1 cellular context compared by ENCODE assay signal in the genomic region with DNA sequence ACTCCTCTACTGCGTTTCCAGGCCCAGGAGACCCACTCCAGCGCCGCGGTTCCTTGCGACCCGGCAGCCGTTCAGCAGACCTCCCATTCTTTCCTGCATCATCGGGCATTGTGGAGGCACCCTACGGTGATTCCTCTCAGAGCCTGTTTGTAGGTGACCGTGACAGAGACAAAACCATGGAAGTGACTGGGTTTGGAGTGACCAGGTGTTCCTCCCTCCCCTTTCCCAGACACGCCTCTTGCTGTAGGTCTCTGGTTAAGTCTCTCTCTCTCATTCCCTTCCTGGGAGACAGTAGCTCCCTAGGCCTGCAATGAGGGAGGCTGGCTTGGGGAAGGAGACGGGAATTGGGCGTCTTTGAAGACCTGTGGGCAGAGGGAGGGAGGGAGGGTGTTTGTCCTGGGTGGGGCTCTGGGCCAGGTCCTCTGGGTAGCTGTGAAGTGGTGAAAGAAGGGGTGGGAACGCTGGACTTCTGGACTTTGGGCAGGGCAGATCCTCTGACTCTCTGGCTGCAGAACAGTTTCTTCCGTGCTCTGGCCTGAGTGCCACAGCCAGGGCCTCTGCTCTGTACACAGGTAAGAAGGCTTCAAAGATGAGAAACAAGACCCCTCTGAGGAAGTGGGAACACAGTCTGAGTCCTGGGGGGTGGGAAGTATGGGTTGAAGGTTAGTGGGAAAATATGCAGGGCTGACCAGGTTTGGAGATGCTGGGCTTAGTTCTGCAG.
A peak's percentile ranks its signal among the peaks of the same experiment; 100 is the strongest.
TF ChIP-seq lines count a peak whose summit lies in the region.

No MANE protein-coding gene starts in this region.

TF ChIP-seq in K562, 482 proteins besides CTCF, POLR2A, EP300 and RAD21 (continues in another document):
- no peak for TF ChIP-seq ZNF347 (CRISPR knock-in tag; IDR thresholded peaks at IDR 0.05; ENCODE audit: low read depth)
- TF ChIP-seq HLTF (IDR thresholded peaks at IDR 0.05) = no peak; the same call in 1 of the 2 replicates
- TF ChIP-seq SIRT6 (IDR thresholded peaks at IDR 0.05; ENCODE audit: low read depth, low read length) = no peak
- no peak for TF ChIP-seq ZKSCAN8 (CRISPR knock-in tag; IDR thresholded peaks at IDR 0.05)
- TF ChIP-seq NR1H2 (CRISPR knock-in tag; IDR thresholded peaks at IDR 0.05) = no peak
- TF ChIP-seq ZNF23 (CRISPR knock-in tag; IDR thresholded peaks at IDR 0.05) = no peak
- TF ChIP-seq FOSL1 (tag; conservative IDR thresholded peaks at IDR 0.05) = peak; percentile 67
- no peak for TF ChIP-seq SMAD1 (IDR thresholded peaks at IDR 0.05; ENCODE audit: low read depth, low read length, partially characterized antibody)
- no peak for TF ChIP-seq ETV5 (CRISPR knock-in tag; IDR thresholded peaks at IDR 0.05; ENCODE audit: low read depth)
- TF ChIP-seq ZNF274 (IDR thresholded peaks at IDR 0.05; ENCODE audit: borderline replicate concordance, low read depth, low read length) = no peak
- no peak for TF ChIP-seq WHSC1 (IDR thresholded peaks at IDR 0.05; ENCODE audit: low read length)
- no peak for TF ChIP-seq ZNF583 (CRISPR knock-in tag; IDR thresholded peaks at IDR 0.05)
- no peak for TF ChIP-seq EGR1 (conservative IDR thresholded peaks at IDR 0.05)
- TF ChIP-seq CHD1 (IDR thresholded peaks at IDR 0.05; ENCODE audit: low read length) = no peak
- no peak for TF ChIP-seq RHOXF2B (CRISPR knock-in tag; conservative IDR thresholded peaks at IDR 0.05)
- no peak for TF ChIP-seq CHD4 (IDR thresholded peaks at IDR 0.05; ENCODE audit: insufficient read depth, insufficient replicate concordance, low read depth, low read length, poor library complexity, severe bottlenecking)
- no peak for TF ChIP-seq ZNF354B (CRISPR knock-in tag; IDR thresholded peaks at IDR 0.05)
- no peak for TF ChIP-seq SIX5 (IDR thresholded peaks at IDR 0.05; ENCODE audit: borderline replicate concordance in 1 of 2, insufficient read depth in 1 of 2, low read depth in 1 of 2, low read length in 2 of 2)
- TF ChIP-seq RBM17 (IDR thresholded peaks at IDR 0.05; ENCODE audit: borderline replicate concordance, low read depth, low read length) = no peak
- TF ChIP-seq, protein P1, sequence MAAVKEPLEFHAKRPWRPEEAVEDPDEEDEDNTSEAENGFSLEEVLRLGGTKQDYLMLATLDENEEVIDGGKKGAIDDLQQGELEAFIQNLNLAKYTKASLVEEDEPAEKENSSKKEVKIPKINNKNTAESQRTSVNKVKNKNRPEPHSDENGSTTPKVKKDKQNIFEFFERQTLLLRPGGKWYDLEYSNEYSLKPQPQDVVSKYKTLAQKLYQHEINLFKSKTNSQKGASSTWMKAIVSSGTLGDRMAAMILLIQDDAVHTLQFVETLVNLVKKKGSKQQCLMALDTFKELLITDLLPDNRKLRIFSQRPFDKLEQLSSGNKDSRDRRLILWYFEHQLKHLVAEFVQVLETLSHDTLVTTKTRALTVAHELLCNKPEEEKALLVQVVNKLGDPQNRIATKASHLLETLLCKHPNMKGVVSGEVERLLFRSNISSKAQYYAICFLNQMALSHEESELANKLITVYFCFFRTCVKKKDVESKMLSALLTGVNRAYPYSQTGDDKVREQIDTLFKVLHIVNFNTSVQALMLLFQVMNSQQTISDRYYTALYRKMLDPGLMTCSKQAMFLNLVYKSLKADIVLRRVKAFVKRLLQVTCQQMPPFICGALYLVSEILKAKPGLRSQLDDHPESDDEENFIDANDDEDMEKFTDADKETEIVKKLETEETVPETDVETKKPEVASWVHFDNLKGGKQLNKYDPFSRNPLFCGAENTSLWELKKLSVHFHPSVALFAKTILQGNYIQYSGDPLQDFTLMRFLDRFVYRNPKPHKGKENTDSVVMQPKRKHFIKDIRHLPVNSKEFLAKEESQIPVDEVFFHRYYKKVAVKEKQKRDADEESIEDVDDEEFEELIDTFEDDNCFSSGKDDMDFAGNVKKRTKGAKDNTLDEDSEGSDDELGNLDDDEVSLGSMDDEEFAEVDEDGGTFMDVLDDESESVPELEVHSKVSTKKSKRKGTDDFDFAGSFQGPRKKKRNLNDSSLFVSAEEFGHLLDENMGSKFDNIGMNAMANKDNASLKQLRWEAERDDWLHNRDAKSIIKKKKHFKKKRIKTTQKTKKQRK (IDR thresholded peaks at IDR 0.05; ENCODE audit: borderline replicate concordance, low read depth, low read length) = no peak
- no peak for TF ChIP-seq PHF21A (IDR thresholded peaks at IDR 0.05; ENCODE audit: borderline replicate concordance, low read depth)
- TF ChIP-seq ZC3H8 (IDR thresholded peaks at IDR 0.05) = no peak
- no peak for TF ChIP-seq PTRF (tag; IDR thresholded peaks at IDR 0.05)
- no peak for TF ChIP-seq RFX7 (CRISPR knock-in tag; IDR thresholded peaks at IDR 0.05)
- TF ChIP-seq, protein P2, sequence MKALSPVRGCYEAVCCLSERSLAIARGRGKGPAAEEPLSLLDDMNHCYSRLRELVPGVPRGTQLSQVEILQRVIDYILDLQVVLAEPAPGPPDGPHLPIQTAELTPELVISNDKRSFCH (CRISPR knock-in tag; IDR thresholded peaks at IDR 0.05) = no peak
- TF ChIP-seq, protein P2 (tag; IDR thresholded peaks at IDR 0.05) = no peak
- TF ChIP-seq MEIS2 (IDR thresholded peaks at IDR 0.05; ENCODE audit: partially characterized antibody) = no peak
- TF ChIP-seq ZNF717 (CRISPR knock-in tag; IDR thresholded peaks at IDR 0.05) = no peak
- TF ChIP-seq ZNF780A (CRISPR knock-in tag; IDR thresholded peaks at IDR 0.05) = no peak
- TF ChIP-seq NR4A1 (CRISPR knock-in tag; IDR thresholded peaks at IDR 0.05) = no peak
- peak; percentile 53; the same call in 1 of the 2 replicates for TF ChIP-seq NR4A1 (tag; IDR thresholded peaks at IDR 0.05)
- TF ChIP-seq, protein P3, sequence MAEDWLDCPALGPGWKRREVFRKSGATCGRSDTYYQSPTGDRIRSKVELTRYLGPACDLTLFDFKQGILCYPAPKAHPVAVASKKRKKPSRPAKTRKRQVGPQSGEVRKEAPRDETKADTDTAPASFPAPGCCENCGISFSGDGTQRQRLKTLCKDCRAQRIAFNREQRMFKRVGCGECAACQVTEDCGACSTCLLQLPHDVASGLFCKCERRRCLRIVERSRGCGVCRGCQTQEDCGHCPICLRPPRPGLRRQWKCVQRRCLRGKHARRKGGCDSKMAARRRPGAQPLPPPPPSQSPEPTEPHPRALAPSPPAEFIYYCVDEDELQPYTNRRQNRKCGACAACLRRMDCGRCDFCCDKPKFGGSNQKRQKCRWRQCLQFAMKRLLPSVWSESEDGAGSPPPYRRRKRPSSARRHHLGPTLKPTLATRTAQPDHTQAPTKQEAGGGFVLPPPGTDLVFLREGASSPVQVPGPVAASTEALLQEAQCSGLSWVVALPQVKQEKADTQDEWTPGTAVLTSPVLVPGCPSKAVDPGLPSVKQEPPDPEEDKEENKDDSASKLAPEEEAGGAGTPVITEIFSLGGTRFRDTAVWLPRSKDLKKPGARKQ (CRISPR knock-in tag; IDR thresholded peaks at IDR 0.05) = no peak
- TF ChIP-seq MAZ (CRISPR knock-in tag; conservative IDR thresholded peaks at IDR 0.05 in 1 of 2, IDR thresholded peaks at IDR 0.05 in 1 of 2) = 0 out of 4 replicates have a peak, but pooled peaks of 1 of the 2 experiments have one; percentile 17
- no peak for TF ChIP-seq MAFG (tag; conservative IDR thresholded peaks at IDR 0.05)
- TF ChIP-seq, protein P4, sequence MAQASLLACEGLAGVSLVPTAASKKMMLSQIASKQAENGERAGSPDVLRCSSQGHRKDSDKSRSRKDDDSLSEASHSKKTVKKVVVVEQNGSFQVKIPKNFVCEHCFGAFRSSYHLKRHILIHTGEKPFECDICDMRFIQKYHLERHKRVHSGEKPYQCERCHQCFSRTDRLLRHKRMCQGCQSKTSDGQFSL (CRISPR knock-in tag; IDR thresholded peaks at IDR 0.05) = no peak
- TF ChIP-seq, protein P4 (tag; IDR thresholded peaks at IDR 0.05) = no peak
- no peak for TF ChIP-seq KHSRP (IDR thresholded peaks at IDR 0.05)
- TF ChIP-seq TEAD4 (IDR thresholded peaks at IDR 0.05; ENCODE audit: low read length) = no peak
- no peak for TF ChIP-seq TEAD4 (CRISPR knock-in tag; IDR thresholded peaks at IDR 0.05; ENCODE audit: borderline replicate concordance)
- no peak for TF ChIP-seq RBM39 (optimal IDR thresholded peaks at IDR 0.05; ENCODE audit: low read depth, low read length)
- TF ChIP-seq, protein P5, sequence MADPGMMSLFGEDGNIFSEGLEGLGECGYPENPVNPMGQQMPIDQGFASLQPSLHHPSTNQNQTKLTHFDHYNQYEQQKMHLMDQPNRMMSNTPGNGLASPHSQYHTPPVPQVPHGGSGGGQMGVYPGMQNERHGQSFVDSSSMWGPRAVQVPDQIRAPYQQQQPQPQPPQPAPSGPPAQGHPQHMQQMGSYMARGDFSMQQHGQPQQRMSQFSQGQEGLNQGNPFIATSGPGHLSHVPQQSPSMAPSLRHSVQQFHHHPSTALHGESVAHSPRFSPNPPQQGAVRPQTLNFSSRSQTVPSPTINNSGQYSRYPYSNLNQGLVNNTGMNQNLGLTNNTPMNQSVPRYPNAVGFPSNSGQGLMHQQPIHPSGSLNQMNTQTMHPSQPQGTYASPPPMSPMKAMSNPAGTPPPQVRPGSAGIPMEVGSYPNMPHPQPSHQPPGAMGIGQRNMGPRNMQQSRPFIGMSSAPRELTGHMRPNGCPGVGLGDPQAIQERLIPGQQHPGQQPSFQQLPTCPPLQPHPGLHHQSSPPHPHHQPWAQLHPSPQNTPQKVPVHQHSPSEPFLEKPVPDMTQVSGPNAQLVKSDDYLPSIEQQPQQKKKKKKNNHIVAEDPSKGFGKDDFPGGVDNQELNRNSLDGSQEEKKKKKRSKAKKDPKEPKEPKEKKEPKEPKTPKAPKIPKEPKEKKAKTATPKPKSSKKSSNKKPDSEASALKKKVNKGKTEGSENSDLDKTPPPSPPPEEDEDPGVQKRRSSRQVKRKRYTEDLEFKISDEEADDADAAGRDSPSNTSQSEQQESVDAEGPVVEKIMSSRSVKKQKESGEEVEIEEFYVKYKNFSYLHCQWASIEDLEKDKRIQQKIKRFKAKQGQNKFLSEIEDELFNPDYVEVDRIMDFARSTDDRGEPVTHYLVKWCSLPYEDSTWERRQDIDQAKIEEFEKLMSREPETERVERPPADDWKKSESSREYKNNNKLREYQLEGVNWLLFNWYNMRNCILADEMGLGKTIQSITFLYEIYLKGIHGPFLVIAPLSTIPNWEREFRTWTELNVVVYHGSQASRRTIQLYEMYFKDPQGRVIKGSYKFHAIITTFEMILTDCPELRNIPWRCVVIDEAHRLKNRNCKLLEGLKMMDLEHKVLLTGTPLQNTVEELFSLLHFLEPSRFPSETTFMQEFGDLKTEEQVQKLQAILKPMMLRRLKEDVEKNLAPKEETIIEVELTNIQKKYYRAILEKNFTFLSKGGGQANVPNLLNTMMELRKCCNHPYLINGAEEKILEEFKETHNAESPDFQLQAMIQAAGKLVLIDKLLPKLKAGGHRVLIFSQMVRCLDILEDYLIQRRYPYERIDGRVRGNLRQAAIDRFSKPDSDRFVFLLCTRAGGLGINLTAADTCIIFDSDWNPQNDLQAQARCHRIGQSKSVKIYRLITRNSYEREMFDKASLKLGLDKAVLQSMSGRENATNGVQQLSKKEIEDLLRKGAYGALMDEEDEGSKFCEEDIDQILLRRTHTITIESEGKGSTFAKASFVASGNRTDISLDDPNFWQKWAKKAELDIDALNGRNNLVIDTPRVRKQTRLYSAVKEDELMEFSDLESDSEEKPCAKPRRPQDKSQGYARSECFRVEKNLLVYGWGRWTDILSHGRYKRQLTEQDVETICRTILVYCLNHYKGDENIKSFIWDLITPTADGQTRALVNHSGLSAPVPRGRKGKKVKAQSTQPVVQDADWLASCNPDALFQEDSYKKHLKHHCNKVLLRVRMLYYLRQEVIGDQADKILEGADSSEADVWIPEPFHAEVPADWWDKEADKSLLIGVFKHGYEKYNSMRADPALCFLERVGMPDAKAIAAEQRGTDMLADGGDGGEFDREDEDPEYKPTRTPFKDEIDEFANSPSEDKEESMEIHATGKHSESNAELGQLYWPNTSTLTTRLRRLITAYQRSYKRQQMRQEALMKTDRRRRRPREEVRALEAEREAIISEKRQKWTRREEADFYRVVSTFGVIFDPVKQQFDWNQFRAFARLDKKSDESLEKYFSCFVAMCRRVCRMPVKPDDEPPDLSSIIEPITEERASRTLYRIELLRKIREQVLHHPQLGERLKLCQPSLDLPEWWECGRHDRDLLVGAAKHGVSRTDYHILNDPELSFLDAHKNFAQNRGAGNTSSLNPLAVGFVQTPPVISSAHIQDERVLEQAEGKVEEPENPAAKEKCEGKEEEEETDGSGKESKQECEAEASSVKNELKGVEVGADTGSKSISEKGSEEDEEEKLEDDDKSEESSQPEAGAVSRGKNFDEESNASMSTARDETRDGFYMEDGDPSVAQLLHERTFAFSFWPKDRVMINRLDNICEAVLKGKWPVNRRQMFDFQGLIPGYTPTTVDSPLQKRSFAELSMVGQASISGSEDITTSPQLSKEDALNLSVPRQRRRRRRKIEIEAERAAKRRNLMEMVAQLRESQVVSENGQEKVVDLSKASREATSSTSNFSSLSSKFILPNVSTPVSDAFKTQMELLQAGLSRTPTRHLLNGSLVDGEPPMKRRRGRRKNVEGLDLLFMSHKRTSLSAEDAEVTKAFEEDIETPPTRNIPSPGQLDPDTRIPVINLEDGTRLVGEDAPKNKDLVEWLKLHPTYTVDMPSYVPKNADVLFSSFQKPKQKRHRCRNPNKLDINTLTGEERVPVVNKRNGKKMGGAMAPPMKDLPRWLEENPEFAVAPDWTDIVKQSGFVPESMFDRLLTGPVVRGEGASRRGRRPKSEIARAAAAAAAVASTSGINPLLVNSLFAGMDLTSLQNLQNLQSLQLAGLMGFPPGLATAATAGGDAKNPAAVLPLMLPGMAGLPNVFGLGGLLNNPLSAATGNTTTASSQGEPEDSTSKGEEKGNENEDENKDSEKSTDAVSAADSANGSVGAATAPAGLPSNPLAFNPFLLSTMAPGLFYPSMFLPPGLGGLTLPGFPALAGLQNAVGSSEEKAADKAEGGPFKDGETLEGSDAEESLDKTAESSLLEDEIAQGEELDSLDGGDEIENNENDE (IDR thresholded peaks at IDR 0.05; ENCODE audit: low read depth, low read length) = no peak
- TF ChIP-seq, protein P6, sequence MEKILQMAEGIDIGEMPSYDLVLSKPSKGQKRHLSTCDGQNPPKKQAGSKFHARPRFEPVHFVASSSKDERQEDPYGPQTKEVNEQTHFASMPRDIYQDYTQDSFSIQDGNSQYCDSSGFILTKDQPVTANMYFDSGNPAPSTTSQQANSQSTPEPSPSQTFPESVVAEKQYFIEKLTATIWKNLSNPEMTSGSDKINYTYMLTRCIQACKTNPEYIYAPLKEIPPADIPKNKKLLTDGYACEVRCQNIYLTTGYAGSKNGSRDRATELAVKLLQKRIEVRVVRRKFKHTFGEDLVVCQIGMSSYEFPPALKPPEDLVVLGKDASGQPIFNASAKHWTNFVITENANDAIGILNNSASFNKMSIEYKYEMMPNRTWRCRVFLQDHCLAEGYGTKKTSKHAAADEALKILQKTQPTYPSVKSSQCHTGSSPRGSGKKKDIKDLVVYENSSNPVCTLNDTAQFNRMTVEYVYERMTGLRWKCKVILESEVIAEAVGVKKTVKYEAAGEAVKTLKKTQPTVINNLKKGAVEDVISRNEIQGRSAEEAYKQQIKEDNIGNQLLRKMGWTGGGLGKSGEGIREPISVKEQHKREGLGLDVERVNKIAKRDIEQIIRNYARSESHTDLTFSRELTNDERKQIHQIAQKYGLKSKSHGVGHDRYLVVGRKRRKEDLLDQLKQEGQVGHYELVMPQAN (IDR thresholded peaks at IDR 0.05; ENCODE audit: borderline replicate concordance) = peak; percentile 91; the same call in 1 of the 2 replicates
